1 cellular context compared by ENCODE assay signal in the genomic region with DNA sequence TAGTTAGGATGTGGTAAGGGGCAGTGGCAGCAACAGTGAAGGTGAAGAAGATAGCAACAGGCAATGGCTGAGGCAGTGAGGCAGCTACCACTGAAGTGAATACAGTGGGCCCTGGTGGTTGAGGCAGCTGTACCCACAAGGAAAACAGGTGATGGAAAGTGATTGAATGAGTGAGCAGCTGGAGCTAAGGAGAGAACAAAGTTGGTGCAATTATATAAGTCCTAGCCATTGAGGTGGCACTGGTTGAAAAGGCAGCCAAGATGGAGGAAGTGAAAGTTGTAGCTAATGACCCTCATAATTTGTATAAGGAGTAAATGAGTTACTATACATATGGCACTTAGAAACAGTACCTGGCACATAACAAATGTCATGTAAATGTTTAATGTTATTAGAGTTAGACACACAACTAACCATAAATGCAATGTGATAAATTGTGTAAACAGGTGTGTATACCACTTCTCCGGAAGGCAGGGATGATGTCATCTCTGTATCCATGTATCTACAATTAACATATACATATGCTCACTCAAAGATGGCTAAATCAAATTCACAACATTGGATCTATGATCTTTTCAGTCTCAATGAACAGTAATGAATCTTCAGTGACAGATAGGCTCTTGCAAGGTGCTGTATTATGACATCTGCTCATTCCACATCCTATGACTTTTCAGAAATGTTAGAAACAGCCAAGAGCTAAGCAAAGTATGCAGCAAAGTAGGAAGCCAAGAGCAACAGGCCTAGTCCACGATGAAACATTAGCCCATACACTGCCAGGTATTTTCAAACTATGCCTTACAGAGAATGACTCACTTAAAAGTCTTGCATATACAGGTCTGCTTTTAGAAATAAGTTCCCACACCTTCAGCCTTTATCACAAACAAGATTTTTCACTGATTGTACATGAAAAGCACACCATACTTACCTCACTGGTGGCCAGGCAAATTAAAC.
A peak's percentile ranks its signal among the peaks of the same experiment; 100 is the strongest.
TF ChIP-seq lines count a peak whose summit lies in the region.

No MANE protein-coding gene starts in this region.

TF ChIP-seq in GM12878, 131 proteins besides CTCF, POLR2A, EP300 and RAD21 (continued from another document and continues in another):
- TF ChIP-seq, protein P1, sequence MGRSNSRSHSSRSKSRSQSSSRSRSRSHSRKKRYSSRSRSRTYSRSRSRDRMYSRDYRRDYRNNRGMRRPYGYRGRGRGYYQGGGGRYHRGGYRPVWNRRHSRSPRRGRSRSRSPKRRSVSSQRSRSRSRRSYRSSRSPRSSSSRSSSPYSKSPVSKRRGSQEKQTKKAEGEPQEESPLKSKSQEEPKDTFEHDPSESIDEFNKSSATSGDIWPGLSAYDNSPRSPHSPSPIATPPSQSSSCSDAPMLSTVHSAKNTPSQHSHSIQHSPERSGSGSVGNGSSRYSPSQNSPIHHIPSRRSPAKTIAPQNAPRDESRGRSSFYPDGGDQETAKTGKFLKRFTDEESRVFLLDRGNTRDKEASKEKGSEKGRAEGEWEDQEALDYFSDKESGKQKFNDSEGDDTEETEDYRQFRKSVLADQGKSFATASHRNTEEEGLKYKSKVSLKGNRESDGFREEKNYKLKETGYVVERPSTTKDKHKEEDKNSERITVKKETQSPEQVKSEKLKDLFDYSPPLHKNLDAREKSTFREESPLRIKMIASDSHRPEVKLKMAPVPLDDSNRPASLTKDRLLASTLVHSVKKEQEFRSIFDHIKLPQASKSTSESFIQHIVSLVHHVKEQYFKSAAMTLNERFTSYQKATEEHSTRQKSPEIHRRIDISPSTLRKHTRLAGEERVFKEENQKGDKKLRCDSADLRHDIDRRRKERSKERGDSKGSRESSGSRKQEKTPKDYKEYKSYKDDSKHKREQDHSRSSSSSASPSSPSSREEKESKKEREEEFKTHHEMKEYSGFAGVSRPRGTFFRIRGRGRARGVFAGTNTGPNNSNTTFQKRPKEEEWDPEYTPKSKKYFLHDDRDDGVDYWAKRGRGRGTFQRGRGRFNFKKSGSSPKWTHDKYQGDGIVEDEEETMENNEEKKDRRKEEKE (IDR thresholded peaks at IDR 0.05), result no peak
- TF ChIP-seq CHD1 (IDR thresholded peaks at IDR 0.05; ENCODE audit: low read depth, low read length), result no peak
- no peak for TF ChIP-seq RB1 (IDR thresholded peaks at IDR 0.05; ENCODE audit: borderline replicate concordance)
- TF ChIP-seq RCOR1 (conservative IDR thresholded peaks at IDR 0.05; ENCODE audit: low read depth, low read length), result no peak; the same call in 1 of the 2 replicates
- TF ChIP-seq PML (IDR thresholded peaks at IDR 0.05; ENCODE audit: low read length), result no peak
- no peak for TF ChIP-seq PAX8 (IDR thresholded peaks at IDR 0.05)
- TF ChIP-seq NBN (IDR thresholded peaks at IDR 0.05), result peak; percentile 75; the same call in 1 of the 2 replicates
- TF ChIP-seq TCF12 (IDR thresholded peaks at IDR 0.05; ENCODE audit: low read depth, low read length), result peak; percentile 88; the same call in 1 of the 2 replicates
- TF ChIP-seq KLF5 (IDR thresholded peaks at IDR 0.05; ENCODE audit: partially characterized antibody), result no peak
- TF ChIP-seq NFIC (IDR thresholded peaks at IDR 0.05; ENCODE audit: low read depth, low read length), result no peak
- no peak for TF ChIP-seq FOS (IDR thresholded peaks at IDR 0.05; ENCODE audit: borderline replicate concordance, extremely low read depth, insufficient read length)
- peak; percentile 93 for TF ChIP-seq DPF2 (IDR thresholded peaks at IDR 0.05)
- TF ChIP-seq, protein P2, sequence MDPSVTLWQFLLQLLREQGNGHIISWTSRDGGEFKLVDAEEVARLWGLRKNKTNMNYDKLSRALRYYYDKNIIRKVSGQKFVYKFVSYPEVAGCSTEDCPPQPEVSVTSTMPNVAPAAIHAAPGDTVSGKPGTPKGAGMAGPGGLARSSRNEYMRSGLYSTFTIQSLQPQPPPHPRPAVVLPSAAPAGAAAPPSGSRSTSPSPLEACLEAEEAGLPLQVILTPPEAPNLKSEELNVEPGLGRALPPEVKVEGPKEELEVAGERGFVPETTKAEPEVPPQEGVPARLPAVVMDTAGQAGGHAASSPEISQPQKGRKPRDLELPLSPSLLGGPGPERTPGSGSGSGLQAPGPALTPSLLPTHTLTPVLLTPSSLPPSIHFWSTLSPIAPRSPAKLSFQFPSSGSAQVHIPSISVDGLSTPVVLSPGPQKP (IDR thresholded peaks at IDR 0.05; ENCODE audit: low read depth, low read length), result no peak
- no peak for TF ChIP-seq NFYA (IDR thresholded peaks at IDR 0.05; ENCODE audit: borderline replicate concordance, low read depth, low read length)
- TF ChIP-seq TCF7 (IDR thresholded peaks at IDR 0.05; ENCODE audit: borderline replicate concordance), result no peak
- TF ChIP-seq, protein P3, sequence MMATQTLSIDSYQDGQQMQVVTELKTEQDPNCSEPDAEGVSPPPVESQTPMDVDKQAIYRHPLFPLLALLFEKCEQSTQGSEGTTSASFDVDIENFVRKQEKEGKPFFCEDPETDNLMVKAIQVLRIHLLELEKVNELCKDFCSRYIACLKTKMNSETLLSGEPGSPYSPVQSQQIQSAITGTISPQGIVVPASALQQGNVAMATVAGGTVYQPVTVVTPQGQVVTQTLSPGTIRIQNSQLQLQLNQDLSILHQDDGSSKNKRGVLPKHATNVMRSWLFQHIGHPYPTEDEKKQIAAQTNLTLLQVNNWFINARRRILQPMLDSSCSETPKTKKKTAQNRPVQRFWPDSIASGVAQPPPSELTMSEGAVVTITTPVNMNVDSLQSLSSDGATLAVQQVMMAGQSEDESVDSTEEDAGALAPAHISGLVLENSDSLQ (IDR thresholded peaks at IDR 0.05), result peak; percentile 12; the same call in 1 of the 2 replicates
- no peak for TF ChIP-seq CBFB (IDR thresholded peaks at IDR 0.05; ENCODE audit: low read depth)
- TF ChIP-seq, protein P4, sequence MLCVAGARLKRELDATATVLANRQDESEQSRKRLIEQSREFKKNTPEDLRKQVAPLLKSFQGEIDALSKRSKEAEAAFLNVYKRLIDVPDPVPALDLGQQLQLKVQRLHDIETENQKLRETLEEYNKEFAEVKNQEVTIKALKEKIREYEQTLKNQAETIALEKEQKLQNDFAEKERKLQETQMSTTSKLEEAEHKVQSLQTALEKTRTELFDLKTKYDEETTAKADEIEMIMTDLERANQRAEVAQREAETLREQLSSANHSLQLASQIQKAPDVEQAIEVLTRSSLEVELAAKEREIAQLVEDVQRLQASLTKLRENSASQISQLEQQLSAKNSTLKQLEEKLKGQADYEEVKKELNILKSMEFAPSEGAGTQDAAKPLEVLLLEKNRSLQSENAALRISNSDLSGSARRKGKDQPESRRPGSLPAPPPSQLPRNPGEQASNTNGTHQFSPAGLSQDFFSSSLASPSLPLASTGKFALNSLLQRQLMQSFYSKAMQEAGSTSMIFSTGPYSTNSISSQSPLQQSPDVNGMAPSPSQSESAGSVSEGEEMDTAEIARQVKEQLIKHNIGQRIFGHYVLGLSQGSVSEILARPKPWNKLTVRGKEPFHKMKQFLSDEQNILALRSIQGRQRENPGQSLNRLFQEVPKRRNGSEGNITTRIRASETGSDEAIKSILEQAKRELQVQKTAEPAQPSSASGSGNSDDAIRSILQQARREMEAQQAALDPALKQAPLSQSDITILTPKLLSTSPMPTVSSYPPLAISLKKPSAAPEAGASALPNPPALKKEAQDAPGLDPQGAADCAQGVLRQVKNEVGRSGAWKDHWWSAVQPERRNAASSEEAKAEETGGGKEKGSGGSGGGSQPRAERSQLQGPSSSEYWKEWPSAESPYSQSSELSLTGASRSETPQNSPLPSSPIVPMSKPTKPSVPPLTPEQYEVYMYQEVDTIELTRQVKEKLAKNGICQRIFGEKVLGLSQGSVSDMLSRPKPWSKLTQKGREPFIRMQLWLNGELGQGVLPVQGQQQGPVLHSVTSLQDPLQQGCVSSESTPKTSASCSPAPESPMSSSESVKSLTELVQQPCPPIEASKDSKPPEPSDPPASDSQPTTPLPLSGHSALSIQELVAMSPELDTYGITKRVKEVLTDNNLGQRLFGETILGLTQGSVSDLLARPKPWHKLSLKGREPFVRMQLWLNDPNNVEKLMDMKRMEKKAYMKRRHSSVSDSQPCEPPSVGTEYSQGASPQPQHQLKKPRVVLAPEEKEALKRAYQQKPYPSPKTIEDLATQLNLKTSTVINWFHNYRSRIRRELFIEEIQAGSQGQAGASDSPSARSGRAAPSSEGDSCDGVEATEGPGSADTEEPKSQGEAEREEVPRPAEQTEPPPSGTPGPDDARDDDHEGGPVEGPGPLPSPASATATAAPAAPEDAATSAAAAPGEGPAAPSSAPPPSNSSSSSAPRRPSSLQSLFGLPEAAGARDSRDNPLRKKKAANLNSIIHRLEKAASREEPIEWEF (IDR thresholded peaks at IDR 0.05; ENCODE audit: insufficient replicate concordance, low read depth, low read length), result no peak
- TF ChIP-seq, protein P5, sequence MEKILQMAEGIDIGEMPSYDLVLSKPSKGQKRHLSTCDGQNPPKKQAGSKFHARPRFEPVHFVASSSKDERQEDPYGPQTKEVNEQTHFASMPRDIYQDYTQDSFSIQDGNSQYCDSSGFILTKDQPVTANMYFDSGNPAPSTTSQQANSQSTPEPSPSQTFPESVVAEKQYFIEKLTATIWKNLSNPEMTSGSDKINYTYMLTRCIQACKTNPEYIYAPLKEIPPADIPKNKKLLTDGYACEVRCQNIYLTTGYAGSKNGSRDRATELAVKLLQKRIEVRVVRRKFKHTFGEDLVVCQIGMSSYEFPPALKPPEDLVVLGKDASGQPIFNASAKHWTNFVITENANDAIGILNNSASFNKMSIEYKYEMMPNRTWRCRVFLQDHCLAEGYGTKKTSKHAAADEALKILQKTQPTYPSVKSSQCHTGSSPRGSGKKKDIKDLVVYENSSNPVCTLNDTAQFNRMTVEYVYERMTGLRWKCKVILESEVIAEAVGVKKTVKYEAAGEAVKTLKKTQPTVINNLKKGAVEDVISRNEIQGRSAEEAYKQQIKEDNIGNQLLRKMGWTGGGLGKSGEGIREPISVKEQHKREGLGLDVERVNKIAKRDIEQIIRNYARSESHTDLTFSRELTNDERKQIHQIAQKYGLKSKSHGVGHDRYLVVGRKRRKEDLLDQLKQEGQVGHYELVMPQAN (conservative IDR thresholded peaks at IDR 0.05), result no peak
- TF ChIP-seq SMAD5 (IDR thresholded peaks at IDR 0.05; ENCODE audit: low read depth), result no peak
- TF ChIP-seq, protein P6, sequence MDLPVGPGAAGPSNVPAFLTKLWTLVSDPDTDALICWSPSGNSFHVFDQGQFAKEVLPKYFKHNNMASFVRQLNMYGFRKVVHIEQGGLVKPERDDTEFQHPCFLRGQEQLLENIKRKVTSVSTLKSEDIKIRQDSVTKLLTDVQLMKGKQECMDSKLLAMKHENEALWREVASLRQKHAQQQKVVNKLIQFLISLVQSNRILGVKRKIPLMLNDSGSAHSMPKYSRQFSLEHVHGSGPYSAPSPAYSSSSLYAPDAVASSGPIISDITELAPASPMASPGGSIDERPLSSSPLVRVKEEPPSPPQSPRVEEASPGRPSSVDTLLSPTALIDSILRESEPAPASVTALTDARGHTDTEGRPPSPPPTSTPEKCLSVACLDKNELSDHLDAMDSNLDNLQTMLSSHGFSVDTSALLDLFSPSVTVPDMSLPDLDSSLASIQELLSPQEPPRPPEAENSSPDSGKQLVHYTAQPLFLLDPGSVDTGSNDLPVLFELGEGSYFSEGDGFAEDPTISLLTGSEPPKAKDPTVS (IDR thresholded peaks at IDR 0.05; ENCODE audit: low read depth, low read length), result no peak
- TF ChIP-seq JUND (IDR thresholded peaks at IDR 0.05; ENCODE audit: low read depth, low read length), result no peak
- TF ChIP-seq ZNF622 (IDR thresholded peaks at IDR 0.05), result no peak
- no peak for TF ChIP-seq CBX3 (IDR thresholded peaks at IDR 0.05; ENCODE audit: borderline replicate concordance, low read depth)
- TF ChIP-seq, protein P7, sequence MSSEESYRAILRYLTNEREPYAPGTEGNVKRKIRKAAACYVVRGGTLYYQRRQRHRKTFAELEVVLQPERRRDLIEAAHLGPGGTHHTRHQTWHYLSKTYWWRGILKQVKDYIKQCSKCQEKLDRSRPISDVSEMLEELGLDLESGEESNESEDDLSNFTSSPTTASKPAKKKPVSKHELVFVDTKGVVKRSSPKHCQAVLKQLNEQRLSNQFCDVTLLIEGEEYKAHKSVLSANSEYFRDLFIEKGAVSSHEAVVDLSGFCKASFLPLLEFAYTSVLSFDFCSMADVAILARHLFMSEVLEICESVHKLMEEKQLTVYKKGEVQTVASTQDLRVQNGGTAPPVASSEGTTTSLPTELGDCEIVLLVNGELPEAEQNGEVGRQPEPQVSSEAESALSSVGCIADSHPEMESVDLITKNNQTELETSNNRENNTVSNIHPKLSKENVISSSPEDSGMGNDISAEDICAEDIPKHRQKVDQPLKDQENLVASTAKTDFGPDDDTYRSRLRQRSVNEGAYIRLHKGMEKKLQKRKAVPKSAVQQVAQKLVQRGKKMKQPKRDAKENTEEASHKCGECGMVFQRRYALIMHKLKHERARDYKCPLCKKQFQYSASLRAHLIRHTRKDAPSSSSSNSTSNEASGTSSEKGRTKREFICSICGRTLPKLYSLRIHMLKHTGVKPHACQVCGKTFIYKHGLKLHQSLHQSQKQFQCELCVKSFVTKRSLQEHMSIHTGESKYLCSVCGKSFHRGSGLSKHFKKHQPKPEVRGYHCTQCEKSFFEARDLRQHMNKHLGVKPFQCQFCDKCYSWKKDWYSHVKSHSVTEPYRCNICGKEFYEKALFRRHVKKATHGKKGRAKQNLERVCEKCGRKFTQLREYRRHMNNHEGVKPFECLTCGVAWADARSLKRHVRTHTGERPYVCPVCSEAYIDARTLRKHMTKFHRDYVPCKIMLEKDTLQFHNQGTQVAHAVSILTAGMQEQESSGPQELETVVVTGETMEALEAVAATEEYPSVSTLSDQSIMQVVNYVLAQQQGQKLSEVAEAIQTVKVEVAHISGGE (CRISPR knock-in tag; IDR thresholded peaks at IDR 0.05), result no peak
- TF ChIP-seq ZNF274 (IDR thresholded peaks at IDR 0.05; ENCODE audit: insufficient read depth, insufficient read length), result no peak
- TF ChIP-seq, protein P8, sequence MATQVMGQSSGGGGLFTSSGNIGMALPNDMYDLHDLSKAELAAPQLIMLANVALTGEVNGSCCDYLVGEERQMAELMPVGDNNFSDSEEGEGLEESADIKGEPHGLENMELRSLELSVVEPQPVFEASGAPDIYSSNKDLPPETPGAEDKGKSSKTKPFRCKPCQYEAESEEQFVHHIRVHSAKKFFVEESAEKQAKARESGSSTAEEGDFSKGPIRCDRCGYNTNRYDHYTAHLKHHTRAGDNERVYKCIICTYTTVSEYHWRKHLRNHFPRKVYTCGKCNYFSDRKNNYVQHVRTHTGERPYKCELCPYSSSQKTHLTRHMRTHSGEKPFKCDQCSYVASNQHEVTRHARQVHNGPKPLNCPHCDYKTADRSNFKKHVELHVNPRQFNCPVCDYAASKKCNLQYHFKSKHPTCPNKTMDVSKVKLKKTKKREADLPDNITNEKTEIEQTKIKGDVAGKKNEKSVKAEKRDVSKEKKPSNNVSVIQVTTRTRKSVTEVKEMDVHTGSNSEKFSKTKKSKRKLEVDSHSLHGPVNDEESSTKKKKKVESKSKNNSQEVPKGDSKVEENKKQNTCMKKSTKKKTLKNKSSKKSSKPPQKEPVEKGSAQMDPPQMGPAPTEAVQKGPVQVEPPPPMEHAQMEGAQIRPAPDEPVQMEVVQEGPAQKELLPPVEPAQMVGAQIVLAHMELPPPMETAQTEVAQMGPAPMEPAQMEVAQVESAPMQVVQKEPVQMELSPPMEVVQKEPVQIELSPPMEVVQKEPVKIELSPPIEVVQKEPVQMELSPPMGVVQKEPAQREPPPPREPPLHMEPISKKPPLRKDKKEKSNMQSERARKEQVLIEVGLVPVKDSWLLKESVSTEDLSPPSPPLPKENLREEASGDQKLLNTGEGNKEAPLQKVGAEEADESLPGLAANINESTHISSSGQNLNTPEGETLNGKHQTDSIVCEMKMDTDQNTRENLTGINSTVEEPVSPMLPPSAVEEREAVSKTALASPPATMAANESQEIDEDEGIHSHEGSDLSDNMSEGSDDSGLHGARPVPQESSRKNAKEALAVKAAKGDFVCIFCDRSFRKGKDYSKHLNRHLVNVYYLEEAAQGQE (IDR thresholded peaks at IDR 0.05; ENCODE audit: low read depth, low read length), result no peak
- no peak for TF ChIP-seq SREBF2 (IDR thresholded peaks at IDR 0.05; ENCODE audit: low read length)
- TF ChIP-seq ZBED1 (IDR thresholded peaks at IDR 0.05; ENCODE audit: borderline replicate concordance), result no peak
- TF ChIP-seq EGR1 (IDR thresholded peaks at IDR 0.05; ENCODE audit: borderline replicate concordance in 1 of 2, low read depth in 2 of 2, low read length in 2 of 2), result no peak
- TF ChIP-seq YBX1 (IDR thresholded peaks at IDR 0.05), result no peak
- TF ChIP-seq ZSCAN29 (IDR thresholded peaks at IDR 0.05), result no peak
